Comparison of ENCODE assay signal across 8 cellular contexts in genomic region chr2:85804583-85804982, GRCh38. TPM values are rescaled to one million over a fixed set of nuclear protein-coding genes. Genes with fewer than 3 reads are reported as not detected.
DNase-seq lines count a peak whose midpoint lies in the region; ATAC-seq and TF ChIP-seq lines count a peak whose summit lies in the region.

No MANE protein-coding gene starts in this region.

- DNase-seq in ACHN (peak; percentile 37), GM06990 (ENCODE audit: extremely low read depth, insufficient read length) (no peak), RPMI8226 (peak; percentile 34), esophagus muscularis mucosa (ENCODE audit: extremely low spot score) (no peak), sciatic nerve (ENCODE audit: low spot score) (no peak), hypothalamus (lab: John Stamatoyannopoulos, UW) (no peak), NCI-H128 (lab: John Stamatoyannopoulos, UW; ENCODE audit: unreplicated experiment) (no peak)
- no peak for DNase-seq in activated CD4-positive, CD25-positive, alpha-beta regulatory T cell treated with anti-CD3 and anti-CD28 coated beads, Interleukin-2, amount 50 U/mL, for 72 hours

- in situ Hi-C loops in ACHN (cut with HindIII; ENCODE audit: low pct_ligation_motif_present, low pct_unique_long_range_greater_than_20kb, low sequenced_read_pairs) = loop anchor here (25.0 kb wide), 1 partner anchor 92 kb away; no protein-coding TSS in a partner anchor

- TF ChIP-seq CTCF in GM06990 (IDR thresholded peaks at IDR 0.05; ENCODE audit: insufficient read depth, low read length, poor library complexity, severe bottlenecking) = peak; percentile 35
- peak; percentile 44 to 63 (median 51) for TF ChIP-seq CTCF in esophagus muscularis mucosa (IDR thresholded peaks at IDR 0.05)

- TF ChIP-seq EP300 in esophagus muscularis mucosa (IDR thresholded peaks at IDR 0.05) = no peak

- peak; percentile 21 for ATAC-seq in sciatic nerve

- H3K4me3 ChIP-seq in GM06990 (replicated peaks; ENCODE audit: low read depth, low read length) (no peak overlapping the region), esophagus muscularis mucosa (no peak overlapping the region)

- H3K27me3 ChIP-seq in GM06990 (replicated peaks; ENCODE audit: control insufficient read depth, insufficient read depth, low read length) = no peaks in the 10 kb centered on the region; the same call in 1 of the 2 replicates
- H3K27me3 ChIP-seq in esophagus muscularis mucosa = no peaks in the 10 kb centered on the region

- intact Hi-C loops in esophagus muscularis mucosa (cut with DNase I) (no loop called here), sciatic nerve (cut with DNase I) (no loop called here)

- H3K27ac ChIP-seq in esophagus muscularis mucosa (replicated peaks in 1 of 4) = no peak overlapping the region

- no peaks in the 10 kb centered on the region for H3K4me1 ChIP-seq in esophagus muscularis mucosa

- no peak for TF ChIP-seq POLR2A in esophagus muscularis mucosa (IDR thresholded peaks at IDR 0.05; ENCODE audit: low read depth)

- 0% methylated on average over 1 of the region's 1 CpG for WGBS in esophagus muscularis mucosa

- H3K36me3 ChIP-seq in GM06990 (ENCODE audit: control insufficient read depth, insufficient read depth, low read length) (no peaks in the 10 kb centered on the region), esophagus muscularis mucosa (no peaks in the 10 kb centered on the region)

- H3K9me3 ChIP-seq in esophagus muscularis mucosa = peaks cover 0 to 6% (median 0%) of the 10 kb centered on the region in 4 donors

RNA-seq across cellular contexts. Expression of gene ATOH8, which starts 50.8 kb away (rescaled TPM):
- total RNA-seq in esophagus muscularis mucosa = 100 to 1,000 TPM in 1 of 4 donors, 10 to 100 TPM in 3; 41.1 to 124 (median 62.5) TPM
- total RNA-seq in sciatic nerve = 57.2 TPM

Comparison
In these comparisons a context has a peak if more than half of its experiments do, and no peak if none do; other contexts are left out.
1. DNase-seq: peak in ACHN (single experiment) and RPMI8226 (single experiment); none in GM06990 (single experiment), esophagus muscularis mucosa (single experiment), sciatic nerve (single experiment), activated CD4-positive, CD25-positive, alpha-beta regulatory T cell treated with anti-CD3 and anti-CD28 coated beads, Interleukin-2, amount 50 U/mL, for 72 hours (single experiment), hypothalamus (0 of 51) and NCI-H128 (single experiment).